In the genomic region with DNA sequence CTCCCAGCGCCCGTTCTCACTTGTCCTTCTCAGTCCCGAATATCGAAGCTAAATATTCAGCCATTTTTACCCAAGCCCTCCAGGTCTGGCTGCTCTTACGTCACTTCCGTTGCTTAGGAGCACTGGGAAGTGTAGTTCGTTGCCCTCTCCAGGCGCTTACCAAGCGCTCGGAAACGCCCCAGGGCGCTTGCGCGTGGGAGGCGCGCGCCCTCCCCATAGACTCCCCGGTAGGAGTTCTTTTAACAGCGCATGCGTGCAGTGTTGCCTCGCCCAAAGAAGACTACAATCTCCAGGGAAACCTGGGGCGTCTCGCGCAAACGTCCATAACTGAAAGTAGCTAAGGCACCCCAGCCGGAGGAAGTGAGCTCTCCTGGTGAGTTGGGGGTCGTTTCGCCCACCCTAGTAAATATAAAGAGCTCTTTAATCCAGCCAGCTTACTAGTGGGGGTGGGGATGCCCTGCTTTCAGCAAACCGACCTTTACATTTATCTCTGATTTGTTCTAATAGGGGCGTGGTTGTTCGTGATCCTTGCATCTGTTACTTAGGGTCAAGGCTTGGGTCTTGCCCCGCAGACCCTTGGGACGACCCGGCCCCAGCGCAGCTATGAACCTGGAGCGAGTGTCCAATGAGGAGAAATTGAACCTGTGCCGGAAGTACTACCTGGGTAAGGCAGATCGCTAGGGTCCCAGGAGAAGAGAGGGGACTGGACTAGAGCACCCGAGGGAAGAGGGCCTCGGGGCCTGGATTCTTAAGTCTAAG, we compare ENCODE assay signal across 8 cellular contexts. TPM values are rescaled to one million over a fixed set of nuclear protein-coding genes. Genes with fewer than 3 reads are reported as not detected.
DNase-seq lines count a peak whose midpoint lies in the region; ATAC-seq and TF ChIP-seq lines count a peak whose summit lies in the region.

A gene with protein sequence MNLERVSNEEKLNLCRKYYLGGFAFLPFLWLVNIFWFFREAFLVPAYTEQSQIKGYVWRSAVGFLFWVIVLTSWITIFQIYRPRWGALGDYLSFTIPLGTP (plus strand): TSS at position 324 of the 759 bp plus-strand sequence. CDS start 280 bp downstream, at position 604.
A gene with protein sequence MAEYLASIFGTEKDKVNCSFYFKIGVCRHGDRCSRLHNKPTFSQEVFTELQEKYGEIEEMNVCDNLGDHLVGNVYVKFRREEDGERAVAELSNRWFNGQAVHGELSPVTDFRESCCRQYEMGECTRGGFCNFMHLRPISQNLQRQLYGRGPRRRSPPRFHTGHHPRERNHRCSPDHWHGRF (minus strand): TSS at position 91 of the 759 bp plus-strand sequence. CDS start 27 bp downstream, at position 64.

- ATAC-seq in GM18498 (IDR thresholded peaks at IDR 0.05; ENCODE audit: unreplicated experiment) (peak; percentile 47), HG02943 (IDR thresholded peaks at IDR 0.05; ENCODE audit: low read depth, unreplicated experiment) (peak; percentile 36), left ventricle myocardium superior (peak; percentile 81), upper lobe of right lung (peak; percentile 76)

- intact Hi-C loops in T-helper 2 cell treated with Interferon-gamma antibody and Interleukin-4, amounts not matched to agents 100 ng/mL and 5 ng/mL, for 36 hours (cut with micrococcal nuclease), result loop anchor here (1.0 to 10.0 kb wide), 6 partner anchors 29 to 369 kb away; a partner anchor contains a TSS
- intact Hi-C loops in left ventricle myocardium superior (cut with micrococcal nuclease), result no loop called here
- intact Hi-C loops in upper lobe of right lung (cut with DNase I), result no loop called here

- peaks cover 3% of the 10 kb centered on the region for H3K36me3 Mint-ChIP-seq in progenitor cell of endocrine pancreas (ENCODE audit: insufficient read depth)

- H3K4me1 ChIP-seq in upper lobe of right lung, result peaks cover 38% of the 10 kb centered on the region

- H3K9me3 ChIP-seq in upper lobe of right lung, result no peaks in the 10 kb centered on the region

- H3K4me3 ChIP-seq in upper lobe of right lung, result peak within 1 kb of the TSS; percentile 93

- peak within 1 kb of the TSS; percentile 98 for H3K4me3 Mint-ChIP-seq in progenitor cell of endocrine pancreas (ENCODE audit: low read depth)

- TF ChIP-seq CTCF in progenitor cell of endocrine pancreas (IDR thresholded peaks at IDR 0.05; ENCODE audit: unreplicated experiment), result no peak
- TF ChIP-seq CTCF in upper lobe of right lung (IDR thresholded peaks at IDR 0.05), result no peak

- peak within 1 kb of the TSS; percentile 100 for H3K27ac Mint-ChIP-seq in progenitor cell of endocrine pancreas

- H3K36me3 ChIP-seq in upper lobe of right lung, result no peaks in the 10 kb centered on the region

- H3K27me3 ChIP-seq in upper lobe of right lung, result no peaks in the 10 kb centered on the region

- peak; percentile 100 for DNase-seq in NCI-H1930 (lab: John Stamatoyannopoulos, UW)
- DNase-seq in left ventricle myocardium superior, result peak; percentile 98
- DNase-seq in progenitor cell of endocrine pancreas (ENCODE audit: low spot score, unreplicated experiment), result peak; percentile 93
- DNase-seq in upper lobe of right lung, result peak; percentile 98

- no peaks in the 10 kb centered on the region for H3K9me3 Mint-ChIP-seq in progenitor cell of endocrine pancreas (ENCODE audit: low read depth)

- H3K27me3 Mint-ChIP-seq in progenitor cell of endocrine pancreas, result no peaks in the 10 kb centered on the region

- peaks cover 32% of the 10 kb centered on the region for H3K4me1 Mint-ChIP-seq in progenitor cell of endocrine pancreas (ENCODE audit: low read depth)

- H3K27ac ChIP-seq in angular gyrus (ENCODE audit: low read depth, low read length) (peak within 1 kb of the TSS; percentile 100), upper lobe of right lung (peak within 1 kb of the TSS; percentile 100)

RNA-seq across cellular contexts. Expression of the first gene that starts in this region (rescaled TPM):
- total RNA-seq in T-helper 2 cell treated with Interferon-gamma antibody and Interleukin-4, amounts not matched to agents 100 ng/mL and 5 ng/mL, for 36 hours, result 42.0 and 45.5 TPM in 2 replicates
- total RNA-seq in left ventricle myocardium superior (41.3 TPM), progenitor cell of endocrine pancreas (81.4 and 83.8 TPM in 2 replicates), upper lobe of right lung (51.0 TPM)

RNA-seq across cellular contexts. Expression of the second gene that starts in this region (rescaled TPM):
- total RNA-seq in T-helper 2 cell treated with Interferon-gamma antibody and Interleukin-4, amounts not matched to agents 100 ng/mL and 5 ng/mL, for 36 hours, result 24.0 and 24.5 TPM in 2 replicates
- total RNA-seq in left ventricle myocardium superior, result 18.4 TPM
- total RNA-seq in progenitor cell of endocrine pancreas, result 35.5 and 37.4 TPM in 2 replicates
- total RNA-seq in upper lobe of right lung, result 26.3 TPM

Comparison
In these comparisons a context has a peak if more than half of its experiments do, and no peak if none do; other contexts are left out.
1. Peak in every context shown above with its lines: DNase-seq, ATAC-seq, H3K4me3 ChIP-seq and H3K27ac ChIP-seq.